Comparison of ENCODE assay signal across 8 cellular contexts in the genomic region with DNA sequence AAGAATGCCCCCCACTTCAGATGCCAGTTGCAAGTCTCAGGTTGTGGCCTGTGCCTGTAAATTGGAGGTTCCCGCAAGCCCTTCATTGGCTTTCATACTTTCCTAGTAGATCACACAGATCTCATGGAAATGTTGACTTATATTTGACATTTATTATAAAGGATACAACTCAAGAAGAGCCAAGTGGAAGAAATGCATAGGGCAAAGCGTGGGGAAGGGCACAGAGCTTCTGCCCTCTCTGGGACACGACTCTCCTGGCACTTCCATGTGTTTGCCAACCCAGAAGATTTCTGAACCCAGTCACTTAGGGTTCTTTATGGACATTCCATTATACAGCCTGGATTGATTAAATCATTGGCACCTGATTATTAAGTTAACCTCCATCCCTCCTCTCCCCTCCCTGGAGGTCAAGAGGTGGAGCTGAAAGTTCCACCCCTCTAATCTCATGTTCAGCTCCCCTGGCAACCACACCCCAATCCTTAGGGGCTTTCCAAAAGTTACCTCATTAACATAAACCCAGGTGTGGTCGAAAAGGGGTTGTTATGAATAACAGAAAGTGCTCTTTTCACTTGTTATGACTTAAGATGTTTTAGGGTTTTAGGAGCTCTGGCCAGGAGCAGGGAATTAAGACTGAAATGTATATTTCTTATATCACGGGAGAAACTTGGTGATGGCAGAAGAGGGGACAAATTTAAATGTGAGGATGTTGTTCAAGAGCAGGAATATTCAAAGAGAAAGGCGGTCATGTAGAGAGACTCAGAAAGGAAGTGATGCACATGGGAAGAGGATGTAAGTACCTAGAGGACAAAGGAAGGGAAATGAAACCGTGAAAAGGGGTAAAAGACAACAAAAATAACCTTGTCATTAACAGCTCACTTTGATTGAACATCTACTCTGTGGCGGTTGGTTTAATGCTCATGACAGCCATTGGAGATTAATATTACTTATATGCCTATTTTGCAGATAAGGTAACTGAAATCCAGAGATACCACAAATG. TPM values are rescaled to one million over a fixed set of nuclear protein-coding genes. Genes with fewer than 3 reads are reported as not detected.
DNase-seq lines count a peak whose midpoint lies in the region; ATAC-seq and TF ChIP-seq lines count a peak whose summit lies in the region.

No MANE protein-coding gene starts in this region.

- in situ Hi-C loops in KBM-7 (cut with MboI; ENCODE audit: low pct_unique_long_range_greater_than_20kb, low sequenced_read_pairs), result no loop called here

- H3K27me3 Mint-ChIP-seq in osteocyte (ENCODE audit: unreplicated experiment), result no peaks in the 10 kb centered on the region

- DNase-seq in germinal center (ENCODE audit: low spot score) (peak; percentile 72), NCI-H1694 treated with DMSO at 0.1 percent for 48 hours (lab: John Stamatoyannopoulos, UW) (no peak), H4 (ENCODE audit: low spot score) (no peak), KBM-7 (no peak), osteocyte (ENCODE audit: extremely low spot score, unreplicated experiment) (no peak)

- H3K4me1 Mint-ChIP-seq in osteocyte (ENCODE audit: unreplicated experiment), result peaks cover 25% of the 10 kb centered on the region

- ATAC-seq in GM18498 (IDR thresholded peaks at IDR 0.05; ENCODE audit: unreplicated experiment) (peak; percentile 78), GM21526 (IDR thresholded peaks at IDR 0.05; ENCODE audit: low FRiP score, unreplicated experiment) (peak; percentile 73), HG03558 (IDR thresholded peaks at IDR 0.05; ENCODE audit: extremely low read depth, unreplicated experiment) (peak; percentile 60)

- peaks cover 76% of the 10 kb centered on the region for H3K36me3 Mint-ChIP-seq in osteocyte (ENCODE audit: unreplicated experiment)

- H3K27ac Mint-ChIP-seq in osteocyte (ENCODE audit: unreplicated experiment), result no peak overlapping the region

- TF ChIP-seq CTCF in osteocyte (IDR thresholded peaks at IDR 0.05), result no peak

- H3K4me3 Mint-ChIP-seq in osteocyte (ENCODE audit: unreplicated experiment), result no peak overlapping the region

- no peaks in the 10 kb centered on the region for H3K9me3 Mint-ChIP-seq in osteocyte (ENCODE audit: unreplicated experiment)

RNA-seq across cellular contexts. Expression of a gene that starts 31.8 kb away (rescaled TPM):
- total RNA-seq in H4 (2014; rRNA removed; shearing (Covaris generic)), result 45.0 and 63.1 TPM in 2 replicates
- 120 and 122 TPM in 2 replicates for total RNA-seq in osteocyte
